Comparison of ENCODE assay signal across 26 cellular contexts in the genomic region with DNA sequence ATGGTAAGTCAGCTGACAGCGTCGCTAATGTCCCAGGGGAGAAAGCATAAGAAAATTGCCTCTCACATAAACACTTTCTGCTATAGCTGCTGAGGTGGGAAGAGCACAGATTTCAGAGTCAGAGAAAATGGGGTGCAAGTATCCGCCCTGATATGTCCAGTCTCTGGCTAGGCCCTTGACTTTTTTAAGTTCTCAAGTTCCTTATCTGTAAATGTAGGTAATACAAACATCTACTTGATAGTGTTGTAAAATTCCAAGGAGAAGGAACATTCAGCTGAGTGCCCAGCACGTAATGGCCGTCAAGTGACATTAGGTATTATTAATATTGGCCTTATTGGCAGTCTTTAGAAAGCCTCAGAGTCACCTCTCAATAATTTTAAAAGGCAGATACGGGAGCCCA.
"Had no signal": no experiment of that assay in that cellular context is flagged by ENCODE, and none has a peak within 500 bp of the region (broad histone marks: within the 10 kb centered on the region; RNA-seq: fewer than 3 reads in every experiment).

No MANE protein-coding gene starts in this region.

- H3K4me1 ChIP-seq: suprapubic skin, testis, thyroid gland, tibial artery, tibial nerve, transverse colon, upper lobe of right lung, uterus, vagina had no signal

- H3K36me3 ChIP-seq: stomach, suprapubic skin, thoracic aorta, thyroid gland, tibial artery, tibial nerve, transverse colon, upper lobe of left lung, upper lobe of right lung, uterus, vagina had no signal

- ATAC-seq: stimulated activated effector memory CD8-positive, alpha-beta T cell treated with anti-CD3 and anti-CD28 coated beads, Interleukin-12 subunit alpha, Interleukin-12 subunit beta, amount 100 ng/mL, for 72 hours; stimulated activated memory B cell treated with anti-CD40 and anti-IgM and Interleukin-4, amounts not matched to agents 10 μg/mL and 1 μg/mL and 100 μg/mL, for 72 hours; stimulated activated naive B cell treated with anti-CD40 and anti-IgM and Interleukin-4, amounts not matched to agents 10 μg/mL and 1 μg/mL and 100 μg/mL, for 72 hours; stimulated activated naive CD8-positive, alpha-beta T cell treated with anti-CD3 and anti-CD28 coated beads, Interleukin-15, amount 100 ng/mL, for 72 hours; stimulated activated naive CD8-positive, alpha-beta T cell treated with anti-CD3 and anti-CD28 coated beads, Interleukin-15, Interleukin-2, amounts not matched to agents 100 U/mL and 50 U/mL, for 24 hours; upper lobe of right lung had no signal

- H3K27ac ChIP-seq: stomach, suprapubic skin, testis, thoracic aorta, thyroid gland, tibial artery, tibial nerve, transverse colon, upper lobe of right lung, uterus, vagina had no signal

- DNase-seq: stimulated activated CD4-positive, alpha-beta T cell treated with anti-CD3 and anti-CD28 coated beads, Interleukin-2, amount 100 ng/mL, for 48 hours; stimulated activated CD4-positive, alpha-beta T cell treated with anti-CD3 and anti-CD28 coated beads, Interleukin-4, amount 100 ng/mL, for 1 hour; stimulated activated CD4-positive, alpha-beta T cell treated with anti-CD3 and anti-CD28 coated beads, Interleukin-4, amount 100 ng/mL, for 24 hours; stimulated activated CD4-positive, alpha-beta T cell treated with anti-CD3 and anti-CD28 coated beads, Interleukin-4, amount 100 ng/mL, for 4 hours; stimulated activated CD8-positive, alpha-beta memory T cell treated with anti-CD3 and anti-CD28 coated beads, Interleukin-4, amount 100 ng/mL, for 48 hours; stimulated activated naive B cell treated with anti-CD40 and anti-IgM and Interleukin-4, amounts not matched to agents 10 μg/mL and 1 μg/mL and 100 μg/mL, for 72 hours; stimulated activated naive CD4-positive, alpha-beta T cell; stimulated activated naive CD4-positive, alpha-beta T cell treated with Interleukin-2 at 50 U/mL for 16 hours; stimulated activated naive CD8-positive, alpha-beta T cell treated with anti-CD3 and anti-CD28 coated beads, Interleukin-15, amount 100 ng/mL, for 72 hours; stimulated activated naive CD8-positive, alpha-beta T cell treated with anti-CD3 and anti-CD28 coated beads, Interleukin-15, Interleukin-2, amounts not matched to agents 100 U/mL and 50 U/mL, for 24 hours; stomach; substantia nigra; testis; thyroid gland; tibial artery; transverse colon; trophoblast cell; upper lobe of left lung; upper lobe of right lung; uterus had no signal

- H3K9me3 ChIP-seq: stomach, suprapubic skin, testis, thoracic aorta, thyroid gland, tibial artery, tibial nerve, transverse colon, upper lobe of left lung, upper lobe of right lung, uterus, vagina had no signal

- H3K4me3 ChIP-seq: stomach, suprapubic skin, testis, thoracic aorta, thyroid gland, tibial artery, tibial nerve, transverse colon, upper lobe of left lung, upper lobe of right lung, uterus, vagina had no signal

- H3K27me3 ChIP-seq: stomach, suprapubic skin, testis, thyroid gland, tibial artery, tibial nerve, transverse colon, upper lobe of left lung, upper lobe of right lung, uterus, vagina had no signal
